In genomic region chr7:30238721-30239441, GRCh38 we compare ENCODE assay signal across 9 cellular contexts. TPM values are rescaled to one million over a fixed set of nuclear protein-coding genes. Genes with fewer than 3 reads are reported as not detected.
A peak's percentile ranks its signal among the peaks of the same experiment; 100 is the strongest.
DNase-seq lines count a peak whose midpoint lies in the region; ATAC-seq and TF ChIP-seq lines count a peak whose summit lies in the region.
"Had no signal": no experiment of that assay in that cellular context is flagged by ENCODE, and none has a peak within 500 bp of the region (broad histone marks: within the 10 kb centered on the region; RNA-seq: fewer than 3 reads in every experiment).

No MANE protein-coding gene starts in this region.

- intact Hi-C loops in colonic mucosa (cut with DNase I): no loop called here
- intact Hi-C loops in sciatic nerve (cut with DNase I): no loop called here

- H3K36me3 ChIP-seq in colonic mucosa: no peaks in the 10 kb centered on the region
- H3K36me3 ChIP-seq: gastrocnemius medialis had no signal

- no peaks in the 10 kb centered on the region for H3K4me1 ChIP-seq in colonic mucosa

- no peaks in the 10 kb centered on the region for H3K27me3 ChIP-seq in colonic mucosa
- H3K27me3 ChIP-seq: gastrocnemius medialis had no signal

- no peak overlapping the region for H3K9ac ChIP-seq in colonic mucosa (ENCODE audit: low read depth in 2 of 2, low read length in 2 of 2)

- DNase-seq in COLO829 (ENCODE audit: low spot score) (peak; percentile 27), NCI-H446 (lab: John Stamatoyannopoulos, UW) (peak; percentile 92 to 95), colonic mucosa (peak; percentile 64), sciatic nerve (ENCODE audit: low spot score) (peak; percentile 73), KG1 (lab: John Stamatoyannopoulos, UW) (no peak), NOMO-1 treated with DMSO at 0.1 percent for 48 hours (lab: John Stamatoyannopoulos, UW; ENCODE audit: unreplicated experiment) (no peak)

- no peak overlapping the region for H3K4me3 ChIP-seq in colonic mucosa
- H3K4me3 ChIP-seq: gastrocnemius medialis had no signal

- H3K9me3 ChIP-seq in colonic mucosa: no peaks in the 10 kb centered on the region
- H3K9me3 ChIP-seq: gastrocnemius medialis had no signal

- TF ChIP-seq CTCF in colonic mucosa (IDR thresholded peaks at IDR 0.05): no peak

- H3K27ac ChIP-seq in colonic mucosa: no peak overlapping the region
- H3K27ac ChIP-seq: gastrocnemius medialis had no signal

- ATAC-seq in GM18907 (IDR thresholded peaks at IDR 0.05; ENCODE audit: unreplicated experiment): peak; percentile 59
- peak; percentile 56 for ATAC-seq in HG03108 (IDR thresholded peaks at IDR 0.05; ENCODE audit: unreplicated experiment)
- ATAC-seq in sciatic nerve: peak; percentile 15
- ATAC-seq: gastrocnemius medialis had no signal

RNA-seq across cellular contexts. Expression of gene ZNRF2, which starts 45.5 kb away (rescaled TPM):
- 10 to 100 TPM; 42.4 to 45.9 TPM for total RNA-seq in colonic mucosa
- total RNA-seq in sciatic nerve: 27.8 TPM

Comparison
In these comparisons a context has a peak if more than half of its experiments do, and no peak if none do; other contexts are left out.
1. DNase-seq: peak in COLO829 (single experiment), NCI-H446 (2 of 2), colonic mucosa (single experiment) and sciatic nerve (single experiment); none in KG1 (single experiment) and NOMO-1 treated with DMSO at 0.1 percent for 48 hours (single experiment).
2. Peak in every context shown above with its lines, with median percentiles within 50 percentile points of each other: ATAC-seq.